Comparison of ENCODE assay signal across 9 cellular contexts in the genomic region with DNA sequence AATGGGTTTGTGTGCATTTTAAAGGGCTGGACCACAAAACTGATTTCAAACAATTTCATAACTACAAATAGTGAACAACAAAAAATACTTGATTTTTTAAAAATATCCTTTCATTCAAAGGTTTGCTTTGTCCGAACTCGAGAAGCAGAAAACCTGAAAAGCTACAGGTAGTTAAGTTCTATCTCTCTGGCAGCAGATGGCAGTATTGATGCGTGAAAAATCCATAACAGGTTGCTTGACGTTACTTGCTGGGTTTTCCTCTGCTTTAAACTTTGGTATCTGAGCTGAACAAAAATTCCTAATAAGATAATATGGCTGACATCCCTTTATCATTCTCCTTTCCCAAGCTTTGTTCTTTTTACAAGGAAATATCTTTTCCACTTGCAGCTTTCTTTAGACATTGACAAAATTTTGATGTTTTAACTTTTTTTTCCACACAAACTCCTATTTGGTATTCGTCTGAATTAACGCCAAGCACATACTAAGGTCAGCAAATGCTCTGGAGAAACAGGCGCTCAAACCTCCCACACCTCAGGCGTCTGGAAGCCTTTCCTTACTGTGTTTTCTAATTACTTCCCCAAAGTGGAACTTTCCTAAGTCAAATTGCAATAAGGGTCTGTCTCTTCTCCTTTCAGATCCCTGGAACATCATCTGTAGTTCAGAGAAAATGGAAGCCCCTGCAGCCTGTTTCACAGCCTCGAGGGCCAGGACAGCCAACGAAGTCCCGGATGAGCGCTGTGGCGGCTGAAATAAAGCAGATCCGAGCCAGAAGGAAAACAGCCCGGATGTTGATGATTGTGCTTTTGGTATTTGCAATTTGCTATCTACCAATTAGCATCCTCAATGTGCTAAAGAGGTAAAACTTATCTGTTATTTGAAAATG. TPM values are rescaled to one million over a fixed set of nuclear protein-coding genes. Genes with fewer than 3 reads are reported as not detected.
A peak's percentile ranks its signal among the peaks of the same experiment; 100 is the strongest.
DNase-seq lines count a peak whose midpoint lies in the region; ATAC-seq and TF ChIP-seq lines count a peak whose summit lies in the region.
"Had no signal": no experiment of that assay in that cellular context is flagged by ENCODE, and none has a peak within 500 bp of the region (broad histone marks: within the 10 kb centered on the region; RNA-seq: fewer than 3 reads in every experiment).

No MANE protein-coding gene starts in this region.

- H2AFZ ChIP-seq in Loucy (ENCODE audit: low read length) (peak overlapping the region; percentile 69), neural cell (ENCODE audit: low read depth, low read length) (no peak overlapping the region)

- H3K4me2 ChIP-seq in Loucy (ENCODE audit: low read depth, low read length, poor library complexity, severe bottlenecking) (peak overlapping the region; percentile 49), neural cell (ENCODE audit: low read length) (no peak overlapping the region)

- TF ChIP-seq CTCF in Loucy (conservative IDR thresholded peaks at IDR 0.05; ENCODE audit: low read length) (peak; percentile 80), epithelial cell of proximal tubule (conservative IDR thresholded peaks at IDR 0.05; ENCODE audit: low read depth, low read length) (peak; percentile 74), neural cell (IDR thresholded peaks at IDR 0.05; ENCODE audit: poor library complexity, severe bottlenecking) (peak; percentile 79)

- H3K27ac ChIP-seq in neural cell (ENCODE audit: low read length) = no peak overlapping the region
- H3K27ac ChIP-seq: SJSA1 had no signal

- H3K9me3 ChIP-seq in Loucy (ENCODE audit: insufficient read depth, low read depth, low read length) (no peaks in the 10 kb centered on the region), neural cell (ENCODE audit: low read length) (no peaks in the 10 kb centered on the region)
- H3K9me3 ChIP-seq: SJSA1 had no signal

- peak; percentile 49 for ATAC-seq in GM21367 (IDR thresholded peaks at IDR 0.05; ENCODE audit: unreplicated experiment)
- no peak for ATAC-seq in naive thymus-derived CD8-positive, alpha-beta T cell

- in situ Hi-C loops in Caki2 (cut with HindIII; ENCODE audit: low pct_unique_long_range_greater_than_20kb, low sequenced_read_pairs) = no loop called here

- no peaks in the 10 kb centered on the region for H3K27me3 Mint-ChIP-seq in naive thymus-derived CD8-positive, alpha-beta T cell
- no peaks in the 10 kb centered on the region for H3K27me3 Mint-ChIP-seq in immature natural killer cell (ENCODE audit: low read depth in 3 of 3)

- no peaks in the 10 kb centered on the region for H3K27me3 ChIP-seq in Loucy (ENCODE audit: insufficient read depth, low read length, poor library complexity, severe bottlenecking)
- no peaks in the 10 kb centered on the region for H3K27me3 ChIP-seq in neural cell (ENCODE audit: insufficient read depth, low read depth, low read length)

- no peak overlapping the region for H3K9ac ChIP-seq in Loucy (ENCODE audit: low read depth, low read length, poor library complexity, severe bottlenecking)
- no peak overlapping the region for H3K9ac ChIP-seq in neural cell (ENCODE audit: low read length)

- H3K4me3 ChIP-seq in Loucy (ENCODE audit: low read length, poor library complexity, severe bottlenecking) (peak overlapping the region; percentile 20), epithelial cell of proximal tubule (ENCODE audit: low read depth, low read length) (no peak overlapping the region), neural cell (ENCODE audit: low read length) (no peak overlapping the region)
- H3K4me3 ChIP-seq: SJSA1 had no signal

- H3K4me1 ChIP-seq in Loucy (ENCODE audit: insufficient read depth, low read length, poor library complexity, severe bottlenecking) = peaks cover 4% of the 10 kb centered on the region
- H3K4me1 ChIP-seq: SJSA1 had no signal

- H3K9me2 ChIP-seq in Loucy (replicated peaks; ENCODE audit: low read depth, low read length) (no peaks in the 10 kb centered on the region), neural cell (ENCODE audit: insufficient read depth, low read length) (no peaks in the 10 kb centered on the region)

- H3K79me2 ChIP-seq in Loucy (ENCODE audit: insufficient read depth, low read length) (no peaks in the 10 kb centered on the region), neural cell (replicated peaks; ENCODE audit: insufficient read depth, low read length) (no peaks in the 10 kb centered on the region)

- no peaks in the 10 kb centered on the region for H3K4me1 Mint-ChIP-seq in naive thymus-derived CD8-positive, alpha-beta T cell
- H3K4me1 Mint-ChIP-seq in immature natural killer cell = no peaks in the 10 kb centered on the region

- H3F3A ChIP-seq in Loucy (ENCODE audit: low read depth) (no peaks in the 10 kb centered on the region), neural cell (ENCODE audit: insufficient read depth, low read length, poor library complexity, severe bottlenecking) (no peaks in the 10 kb centered on the region)

- peaks cover 0 to 2% (median 0%) of the 10 kb centered on the region in 9 donors for H3K9me3 Mint-ChIP-seq in naive thymus-derived CD8-positive, alpha-beta T cell
- H3K9me3 Mint-ChIP-seq in immature natural killer cell = peaks cover 0 to under 1% (median 0%) of the 10 kb centered on the region in 6 donors

- no peak overlapping the region for H3K4me3 Mint-ChIP-seq in naive thymus-derived CD8-positive, alpha-beta T cell
- H3K4me3 Mint-ChIP-seq in immature natural killer cell = no peak overlapping the region

- DNase-seq in Caki2 (ENCODE audit: low read depth) (peak; percentile 30), RPMI8226 (peak; percentile 57), epithelial cell of proximal tubule (ENCODE audit: low read depth) (peak; percentile 27), immature natural killer cell (no peak)
- DNase-seq in naive thymus-derived CD8-positive, alpha-beta T cell = no peak

- H3K36me3 ChIP-seq in Loucy (ENCODE audit: insufficient read depth, low read length) (no peaks in the 10 kb centered on the region), neural cell (ENCODE audit: insufficient read depth, low read length) (no peaks in the 10 kb centered on the region)
- H3K36me3 ChIP-seq: SJSA1 had no signal

- peak; percentile 84 for TF ChIP-seq RAD21 in neural cell (conservative IDR thresholded peaks at IDR 0.05)

- H4K20me1 ChIP-seq in Loucy (ENCODE audit: insufficient read depth, low read length, poor library complexity, severe bottlenecking) (no peaks in the 10 kb centered on the region), neural cell (ENCODE audit: insufficient read depth) (no peaks in the 10 kb centered on the region)

- no peak for TF ChIP-seq EP300 in neural cell (conservative IDR thresholded peaks at IDR 0.05; ENCODE audit: poor library complexity, severe bottlenecking)

- no peak overlapping the region for H3K27ac Mint-ChIP-seq in naive thymus-derived CD8-positive, alpha-beta T cell
- H3K27ac Mint-ChIP-seq in immature natural killer cell = no peak overlapping the region

- POLR2A ChIA-PET in naive thymus-derived CD8-positive, alpha-beta T cell (lab: Charles Lee) = interaction anchor here (0.5 kb wide), 1 partner anchor 37 kb away, joined by 3 read pairs; no protein-coding TSS in a partner anchor

- H3K36me3 Mint-ChIP-seq in naive thymus-derived CD8-positive, alpha-beta T cell = no peaks in the 10 kb centered on the region
- H3K36me3 Mint-ChIP-seq in immature natural killer cell = no peaks in the 10 kb centered on the region

TF ChIP-seq in neural cell, 6 proteins besides CTCF, POLR2A, EP300 and RAD21:
- no peak for TF ChIP-seq POLR2AphosphoS5 (IDR thresholded peaks at IDR 0.05)
- TF ChIP-seq SMC3 (conservative IDR thresholded peaks at IDR 0.05; ENCODE audit: poor library complexity) = peak; percentile 84
- TF ChIP-seq TAF1 (IDR thresholded peaks at IDR 0.05; ENCODE audit: low read depth) = no peak
- TF ChIP-seq EZH2 (IDR thresholded peaks at IDR 0.05; ENCODE audit: borderline replicate concordance, insufficient read depth, low read length, poor library complexity, severe bottlenecking) = no peak
- TF ChIP-seq MXI1 (conservative IDR thresholded peaks at IDR 0.05; ENCODE audit: poor library complexity, severe bottlenecking) = no peak
- TF ChIP-seq, protein P1, sequence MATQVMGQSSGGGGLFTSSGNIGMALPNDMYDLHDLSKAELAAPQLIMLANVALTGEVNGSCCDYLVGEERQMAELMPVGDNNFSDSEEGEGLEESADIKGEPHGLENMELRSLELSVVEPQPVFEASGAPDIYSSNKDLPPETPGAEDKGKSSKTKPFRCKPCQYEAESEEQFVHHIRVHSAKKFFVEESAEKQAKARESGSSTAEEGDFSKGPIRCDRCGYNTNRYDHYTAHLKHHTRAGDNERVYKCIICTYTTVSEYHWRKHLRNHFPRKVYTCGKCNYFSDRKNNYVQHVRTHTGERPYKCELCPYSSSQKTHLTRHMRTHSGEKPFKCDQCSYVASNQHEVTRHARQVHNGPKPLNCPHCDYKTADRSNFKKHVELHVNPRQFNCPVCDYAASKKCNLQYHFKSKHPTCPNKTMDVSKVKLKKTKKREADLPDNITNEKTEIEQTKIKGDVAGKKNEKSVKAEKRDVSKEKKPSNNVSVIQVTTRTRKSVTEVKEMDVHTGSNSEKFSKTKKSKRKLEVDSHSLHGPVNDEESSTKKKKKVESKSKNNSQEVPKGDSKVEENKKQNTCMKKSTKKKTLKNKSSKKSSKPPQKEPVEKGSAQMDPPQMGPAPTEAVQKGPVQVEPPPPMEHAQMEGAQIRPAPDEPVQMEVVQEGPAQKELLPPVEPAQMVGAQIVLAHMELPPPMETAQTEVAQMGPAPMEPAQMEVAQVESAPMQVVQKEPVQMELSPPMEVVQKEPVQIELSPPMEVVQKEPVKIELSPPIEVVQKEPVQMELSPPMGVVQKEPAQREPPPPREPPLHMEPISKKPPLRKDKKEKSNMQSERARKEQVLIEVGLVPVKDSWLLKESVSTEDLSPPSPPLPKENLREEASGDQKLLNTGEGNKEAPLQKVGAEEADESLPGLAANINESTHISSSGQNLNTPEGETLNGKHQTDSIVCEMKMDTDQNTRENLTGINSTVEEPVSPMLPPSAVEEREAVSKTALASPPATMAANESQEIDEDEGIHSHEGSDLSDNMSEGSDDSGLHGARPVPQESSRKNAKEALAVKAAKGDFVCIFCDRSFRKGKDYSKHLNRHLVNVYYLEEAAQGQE (IDR thresholded peaks at IDR 0.05; ENCODE audit: borderline replicate concordance) = no peak
TF ChIP-seq in neural cell: peak in this region for 1.

RNA-seq across cellular contexts. Expression of a gene that starts 50.3 kb away (rescaled TPM):
- not detected in 2 replicates for total RNA-seq in Caki2 (2014; rRNA removed; shearing (Covaris generic); ENCODE audit: low replicate concordance)
- total RNA-seq in epithelial cell of proximal tubule = not detected in 2 replicates
- not detected in 2 replicates for polyA plus RNA-seq in neural cell
- not detected in 2 replicates for polyA minus RNA-seq in neural cell
- total RNA-seq in naive thymus-derived CD8-positive, alpha-beta T cell = not detected
- not detected for polyA plus RNA-seq in naive thymus-derived CD8-positive, alpha-beta T cell
- not detected for polyA plus RNA-seq in immature natural killer cell
- total RNA-seq: SJSA1 had no signal

Comparison
In these comparisons a context has a peak if more than half of its experiments do, and no peak if none do; other contexts are left out.
1. DNase-seq: peak in Caki2 (single experiment), RPMI8226 (single experiment) and epithelial cell of proximal tubule (single experiment); none in naive thymus-derived CD8-positive, alpha-beta T cell (0 of 10) and immature natural killer cell (0 of 3).
2. Peak in every context shown above with its lines, with median percentiles within 50 percentile points of each other: CTCF ChIP-seq.